ENCODE assay signal across 29 cellular contexts in the genomic region with DNA sequence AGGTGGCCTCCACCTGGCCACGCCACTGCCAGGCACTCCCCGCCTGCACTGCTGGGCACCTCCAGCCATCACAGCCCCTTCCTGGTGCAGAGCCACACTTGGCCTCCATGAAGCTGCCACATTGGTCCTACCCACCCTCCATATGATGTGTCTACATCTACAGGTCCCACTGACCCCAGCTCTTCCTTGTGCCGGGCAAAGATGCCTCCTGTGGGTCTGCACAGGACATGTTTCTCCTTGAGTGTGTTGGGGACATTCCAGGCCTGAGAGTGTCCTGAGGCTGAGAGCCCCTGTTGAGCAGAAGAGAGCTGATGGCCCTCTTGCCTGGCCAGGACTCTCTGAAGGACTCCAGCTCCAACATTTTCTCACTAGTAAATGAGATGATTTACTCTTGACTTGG. TPM values are rescaled to one million over a fixed set of nuclear protein-coding genes. Genes with fewer than 3 reads are reported as not detected.
"Had no signal": no experiment of that assay in that cellular context is flagged by ENCODE, and none has a peak within 500 bp of the region (broad histone marks: within the 10 kb centered on the region; RNA-seq: fewer than 3 reads in every experiment).

No MANE protein-coding gene starts in this region.

- H3K4me3 Mint-ChIP-seq: effector memory CD8-positive, alpha-beta T cell; mesothelial cell of epicardium; naive B cell; natural killer cell treated with Interleukin-12 subunit alpha and Interleukin-12 subunit beta and Interleukin-15 and Interleukin-18, amount 100 ng/mL, for 72 hours; neural progenitor cell; stimulated activated effector memory CD8-positive, alpha-beta T cell treated with anti-CD3 and anti-CD28 coated beads, Interleukin-12 subunit alpha, Interleukin-12 subunit beta, amount 100 ng/mL, for 72 hours; type B pancreatic cell had no signal

- H3K9me3 Mint-ChIP-seq: natural killer cell treated with Interleukin-12 subunit alpha and Interleukin-12 subunit beta and Interleukin-15 and Interleukin-18, amount 100 ng/mL, for 72 hours; neural progenitor cell had no signal

- H3K27me3 ChIP-seq: neural progenitor cell, ovary, testis had no signal

- H3K4me2 ChIP-seq: hepatocyte, neural progenitor cell had no signal

- DNase-seq: cortex of kidney; effector memory CD8-positive, alpha-beta T cell; erythroblast; gastrocnemius medialis; heart left ventricle; left cardiac atrium; left lung; mesenchymal stem cell; mucosa of descending colon; naive B cell; nucleus accumbens; ovary; psoas muscle; right cardiac atrium; sigmoid colon; stimulated activated CD4-positive, alpha-beta T cell treated with anti-CD3 and anti-CD28 coated beads, Interleukin-2, amount 100 ng/mL, for 24 hours; stimulated activated CD4-positive, alpha-beta T cell treated with anti-CD3 and anti-CD28 coated beads, Interleukin-4, amount 100 ng/mL, for 24 hours; stimulated activated naive CD8-positive, alpha-beta T cell treated with anti-CD3 and anti-CD28 coated beads, Interleukin-15, Interleukin-2, amounts not matched to agents 100 U/mL and 50 U/mL, for 24 hours; substantia nigra; testis; tibial artery had no signal

- H2AFZ ChIP-seq: hepatocyte, neural progenitor cell had no signal

- H3K79me2 ChIP-seq: hepatocyte had no signal

- ATAC-seq: effector memory CD8-positive, alpha-beta T cell; gastrocnemius medialis; heart left ventricle; left cardiac atrium; left lung; mucosa of descending colon; natural killer cell treated with Interleukin-12 subunit alpha and Interleukin-12 subunit beta and Interleukin-15 and Interleukin-18, amount 100 ng/mL, for 72 hours; psoas muscle; right cardiac atrium; stimulated activated effector memory CD8-positive, alpha-beta T cell treated with anti-CD3 and anti-CD28 coated beads, Interleukin-12 subunit alpha, Interleukin-12 subunit beta, amount 100 ng/mL, for 72 hours; stimulated activated naive CD8-positive, alpha-beta T cell treated with anti-CD3 and anti-CD28 coated beads, Interleukin-15, Interleukin-2, amounts not matched to agents 100 U/mL and 50 U/mL, for 24 hours had no signal

- FAIRE-seq: endometrium, islet of Langerhans had no signal

- H3K4me3 ChIP-seq: gastrocnemius medialis, heart left ventricle, hepatocyte, left lung, mucosa of descending colon, neural progenitor cell, ovary, psoas muscle, sigmoid colon, testis, tibial artery had no signal

- H3K9me3 ChIP-seq: gastrocnemius medialis, left lung, mucosa of descending colon, ovary, psoas muscle, sigmoid colon, testis, tibial artery had no signal

- H3K36me3 Mint-ChIP-seq: natural killer cell treated with Interleukin-12 subunit alpha and Interleukin-12 subunit beta and Interleukin-15 and Interleukin-18, amount 100 ng/mL, for 72 hours; stimulated activated effector memory CD8-positive, alpha-beta T cell treated with anti-CD3 and anti-CD28 coated beads, Interleukin-12 subunit alpha, Interleukin-12 subunit beta, amount 100 ng/mL, for 72 hours had no signal

- H3K4me1 ChIP-seq: gastrocnemius medialis, neural progenitor cell, psoas muscle, testis had no signal

- H3K27ac ChIP-seq: gastrocnemius medialis, heart left ventricle, hepatocyte, left lung, neural progenitor cell, ovary, psoas muscle, sigmoid colon, testis, tibial artery had no signal

- H3K9ac ChIP-seq: neural progenitor cell had no signal

- H3K36me3 ChIP-seq: gastrocnemius medialis, heart left ventricle, left lung, neural progenitor cell, ovary, sigmoid colon, tibial artery had no signal

- H3K27ac Mint-ChIP-seq: effector memory CD8-positive, alpha-beta T cell; mesothelial cell of epicardium; natural killer cell treated with Interleukin-12 subunit alpha and Interleukin-12 subunit beta and Interleukin-15 and Interleukin-18, amount 100 ng/mL, for 72 hours; neural progenitor cell; stimulated activated effector memory CD8-positive, alpha-beta T cell treated with anti-CD3 and anti-CD28 coated beads, Interleukin-12 subunit alpha, Interleukin-12 subunit beta, amount 100 ng/mL, for 72 hours; type B pancreatic cell had no signal

- H3K4me1 Mint-ChIP-seq: naive B cell; stimulated activated effector memory CD8-positive, alpha-beta T cell treated with anti-CD3 and anti-CD28 coated beads, Interleukin-12 subunit alpha, Interleukin-12 subunit beta, amount 100 ng/mL, for 72 hours had no signal

RNA-seq across cellular contexts. Expression of gene THY1, which starts 7.5 kb away (rescaled TPM):
- total RNA-seq: natural killer cell treated with Interleukin-12 subunit alpha and Interleukin-12 subunit beta and Interleukin-15 and Interleukin-18, amount 100 ng/mL, for 72 hours had no signal

RNA-seq across cellular contexts. Expression of gene USP2, which starts 34.0 kb away (rescaled TPM):
- total RNA-seq: natural killer cell treated with Interleukin-12 subunit alpha and Interleukin-12 subunit beta and Interleukin-15 and Interleukin-18, amount 100 ng/mL, for 72 hours had no signal
